Comparison of ENCODE assay signal across 8 cellular contexts in genomic region chr6:141484726-141485125, GRCh38.
DNase-seq lines count a peak whose midpoint lies in the region; ATAC-seq and TF ChIP-seq lines count a peak whose summit lies in the region.

No MANE protein-coding gene starts in this region.

- H2BK12ac ChIP-seq in trophoblast cell (ENCODE audit: low read length), result no peak overlapping the region

- H3K79me1 ChIP-seq in trophoblast cell (ENCODE audit: low read length), result no peaks in the 10 kb centered on the region

- H3K27me3 ChIP-seq in heart left ventricle (no peaks in the 10 kb centered on the region), upper lobe of left lung (no peaks in the 10 kb centered on the region), trophoblast cell (ENCODE audit: insufficient read depth, low read length) (no peaks in the 10 kb centered on the region), smooth muscle cell (ENCODE audit: low read depth) (no peaks in the 10 kb centered on the region)

- no peak overlapping the region for H3K23ac ChIP-seq in trophoblast cell (ENCODE audit: low read length)

- no peak overlapping the region for H2AFZ ChIP-seq in trophoblast cell (ENCODE audit: insufficient read depth, low read length, poor library complexity)
- H2AFZ ChIP-seq in smooth muscle cell (ENCODE audit: low read depth), result no peak overlapping the region

- H3K18ac ChIP-seq in trophoblast cell (ENCODE audit: low read length), result no peak overlapping the region

- WGBS in heart left ventricle, 4 donors, result 75 to 81% (median 77%) methylated on average over 3 of the region's 3 CpGs
- WGBS in upper lobe of left lung, 2 donors, result 58 to 63% methylated on average over 3 of the region's 3 CpGs
- WGBS in trophoblast cell (ENCODE audit: extremely low coverage, insufficient coverage, insufficient read length), result no CpG with 5 or more reads among the region's 3 CpGs
- 93% methylated on average over 3 of the region's 3 CpGs for WGBS in smooth muscle cell (ENCODE audit: low lambda C conversion rate)

- no peak overlapping the region for H2BK120ac ChIP-seq in trophoblast cell (ENCODE audit: insufficient read depth, low read length, poor library complexity)

- H3K4me1 ChIP-seq in heart left ventricle (peaks cover 0 to 37% (median 11%) of the 10 kb centered on the region in 12 donors), upper lobe of left lung (peaks cover 9 to 19% (median 13%) of the 10 kb centered on the region in 4 donors), trophoblast cell (ENCODE audit: control insufficient read depth in 1 of 2, insufficient read depth in 2 of 2, low read length in 2 of 2) (no peaks in the 10 kb centered on the region), smooth muscle cell (ENCODE audit: low read depth) (no peaks in the 10 kb centered on the region)

- DNase-seq in Right ventricle myocardium superior (no peak), heart left ventricle (no peak), MV-4-11 (lab: John Stamatoyannopoulos, UW) (peak; percentile 95), upper lobe of left lung (no peak), trophoblast cell (no peak), smooth muscle cell (lab: John Stamatoyannopoulos, UW; ENCODE audit: unreplicated experiment) (no peak)
- DNase-seq in central memory CD4-positive, alpha-beta T cell, result peak; percentile 19

- intact Hi-C loops in Right ventricle myocardium superior (cut with DNase I) (no loop called here), heart left ventricle (cut with DNase I) (loop anchor here in 4 of 10 donors (5.0 to 10.0 kb wide), 3 partner anchors 60 to 70 kb away; no protein-coding TSS in a partner anchor)

- H3K9ac ChIP-seq in trophoblast cell (ENCODE audit: low read length) (no peak overlapping the region), smooth muscle cell (ENCODE audit: low read depth) (no peak overlapping the region)

- peak overlapping the region in 6 of 12 donors; percentile 38 to 87 (median 62) for H3K27ac ChIP-seq in heart left ventricle
- H3K27ac ChIP-seq in upper lobe of left lung, result peak overlapping the region in 3 of 4 donors; percentile 32 to 76 (median 72)
- H3K27ac ChIP-seq in trophoblast cell (ENCODE audit: low read depth, low read length), result no peak overlapping the region
- H3K27ac ChIP-seq in smooth muscle cell (ENCODE audit: low read depth), result no peak overlapping the region

- TF ChIP-seq CTCF in heart left ventricle (IDR thresholded peaks at IDR 0.05) (no peak), upper lobe of left lung (IDR thresholded peaks at IDR 0.05) (no peak), smooth muscle cell (IDR thresholded peaks at IDR 0.05; ENCODE audit: borderline replicate concordance, insufficient read depth, poor library complexity, severe bottlenecking) (no peak)

- H3K14ac ChIP-seq in trophoblast cell (ENCODE audit: low read length), result no peak overlapping the region

- no peak overlapping the region for H4K8ac ChIP-seq in trophoblast cell (ENCODE audit: low read depth, low read length)

- no peak overlapping the region for H3K4ac ChIP-seq in trophoblast cell (ENCODE audit: low read depth, low read length)

- no peak for TF ChIP-seq POLR2A in heart left ventricle (IDR thresholded peaks at IDR 0.05)
- no peak for TF ChIP-seq POLR2A in upper lobe of left lung (IDR thresholded peaks at IDR 0.05)

- H2BK5ac ChIP-seq in trophoblast cell (ENCODE audit: low read depth, low read length, poor library complexity), result no peak overlapping the region

- H4K20me1 ChIP-seq in smooth muscle cell (ENCODE audit: low read depth), result no peaks in the 10 kb centered on the region

- H4K12ac ChIP-seq in trophoblast cell (ENCODE audit: low read depth, low read length), result no peak overlapping the region

- TF ChIP-seq EP300 in upper lobe of left lung (IDR thresholded peaks at IDR 0.05), result no peak

- H3K79me2 ChIP-seq in trophoblast cell (ENCODE audit: control insufficient read depth, insufficient read depth, low read length, poor library complexity) (no peaks in the 10 kb centered on the region), smooth muscle cell (ENCODE audit: low read depth) (no peaks in the 10 kb centered on the region)

- ATAC-seq in Right ventricle myocardium superior (ENCODE audit: poor library complexity), result peak; percentile 16
- no peak for ATAC-seq in heart left ventricle
- peak; percentile 77 for ATAC-seq in HG02678 (IDR thresholded peaks at IDR 0.05; ENCODE audit: unreplicated experiment)
- peak in 1 of 2 donors; percentile 45 for ATAC-seq in upper lobe of left lung (ENCODE audit: low FRiP score in 2 of 2)

- H3K4me2 ChIP-seq in trophoblast cell (ENCODE audit: low read length) (no peak overlapping the region), smooth muscle cell (no peak overlapping the region)

- H3K9me3 ChIP-seq in heart left ventricle (no peaks in the 10 kb centered on the region), upper lobe of left lung (no peaks in the 10 kb centered on the region), trophoblast cell (ENCODE audit: insufficient read depth, low read depth, low read length) (peaks cover 2% of the 10 kb centered on the region), smooth muscle cell (replicated peaks; ENCODE audit: low read depth) (no peaks in the 10 kb centered on the region)

- no peaks in the 10 kb centered on the region for H3F3A ChIP-seq in smooth muscle cell (ENCODE audit: low read depth)

- no peaks in the 10 kb centered on the region for H3K36me3 ChIP-seq in heart left ventricle
- H3K36me3 ChIP-seq in upper lobe of left lung, result no peaks in the 10 kb centered on the region
- no peaks in the 10 kb centered on the region for H3K36me3 ChIP-seq in trophoblast cell (ENCODE audit: control insufficient read depth in 1 of 2, insufficient read depth in 2 of 2, low read length in 2 of 2)
- no peaks in the 10 kb centered on the region for H3K36me3 ChIP-seq in smooth muscle cell (ENCODE audit: low read depth)

- H3K4me3 ChIP-seq in heart left ventricle, result no peak overlapping the region
- H3K4me3 ChIP-seq in upper lobe of left lung, result no peak overlapping the region
- no peak overlapping the region for H3K4me3 ChIP-seq in trophoblast cell (ENCODE audit: low read depth, low read length)
- no peak overlapping the region for H3K4me3 ChIP-seq in smooth muscle cell

- no peak overlapping the region for H4K91ac ChIP-seq in trophoblast cell (ENCODE audit: low read depth, low read length)

- no peak overlapping the region for H2AK5ac ChIP-seq in trophoblast cell (ENCODE audit: low read length)

Comparison
In these comparisons a context has a peak if more than half of its experiments do, and no peak if none do; other contexts are left out.
1. ATAC-seq: peak in Right ventricle myocardium superior (single experiment) and HG02678 (single experiment); none in heart left ventricle (0 of 4).
2. DNase-seq: peak in MV-4-11 (single experiment) and central memory CD4-positive, alpha-beta T cell (single experiment); none in Right ventricle myocardium superior (single experiment), heart left ventricle (0 of 5), upper lobe of left lung (0 of 2), trophoblast cell (0 of 2) and smooth muscle cell (single experiment).
3. H3K27ac ChIP-seq: peak in upper lobe of left lung (3 of 4); none in trophoblast cell (single experiment) and smooth muscle cell (single experiment).